Comparison of ENCODE assay signal across 21 cellular contexts in the genomic region with DNA sequence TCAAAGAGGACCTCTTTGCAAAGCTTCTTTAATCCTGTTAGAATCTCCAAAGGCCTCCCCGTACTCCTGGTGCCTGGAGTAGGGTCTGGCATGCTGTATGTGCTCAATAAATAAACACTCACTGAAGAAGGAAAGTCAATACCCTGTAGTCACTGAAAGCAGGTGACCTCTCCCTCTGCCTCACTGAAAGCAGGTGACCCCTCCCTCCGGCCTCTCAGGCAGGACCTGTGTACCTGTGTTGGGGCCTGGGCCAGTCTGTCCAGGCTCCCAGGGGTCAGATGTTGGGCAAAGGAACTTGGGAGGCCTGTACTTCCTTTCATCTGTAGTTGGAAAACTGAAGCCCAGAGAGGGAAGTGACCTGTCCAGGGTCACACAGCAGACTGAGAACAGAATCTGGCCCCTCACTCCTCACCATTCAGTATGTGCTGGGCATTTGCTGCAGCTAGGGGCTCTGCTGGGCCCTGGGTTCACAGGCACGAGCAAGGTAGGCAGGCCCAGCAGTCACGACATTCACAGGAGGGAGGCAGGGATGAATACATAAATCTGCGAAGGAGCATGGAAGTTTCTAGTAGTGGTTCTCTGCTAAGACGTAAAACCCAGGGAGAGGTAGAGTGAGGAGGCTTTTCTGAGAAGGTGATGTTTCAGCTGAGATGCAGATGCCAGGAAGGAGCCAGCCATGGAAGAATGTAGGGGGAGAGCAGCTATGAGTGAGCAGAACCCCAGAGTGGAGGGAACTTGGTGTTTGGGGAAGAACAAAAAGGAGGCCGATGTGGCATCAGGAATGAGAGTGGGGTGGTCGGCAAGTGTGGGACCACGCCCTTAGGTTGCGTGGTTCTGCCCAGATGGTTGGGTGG.
DNase-seq lines count a peak whose midpoint lies in the region; ATAC-seq and TF ChIP-seq lines count a peak whose summit lies in the region.
"Had no signal": no experiment of that assay in that cellular context is flagged by ENCODE, and none has a peak within 500 bp of the region (broad histone marks: within the 10 kb centered on the region; RNA-seq: fewer than 3 reads in every experiment).

No MANE protein-coding gene starts in this region.

- CTCF ChIA-PET in CD8-positive, alpha-beta T cell (lab: Charles Lee) = interaction anchor here (0.7 to 2.5 kb wide), 2 partner anchors 12 to 53 kb away, joined by 3 to 8 read pairs; no protein-coding TSS in a partner anchor

- ATAC-seq in activated T-cell treated with anti-CD3 and anti-CD28 coated beads, Interleukin-2, amount 50 U/mL, for 72 hours (replicated peaks in 1 of 2) = no peak
- no peak for ATAC-seq in lower lobe of right lung
- no peak for ATAC-seq in CD8-positive, alpha-beta T cell
- no peak for ATAC-seq in left cardiac atrium
- ATAC-seq: body of pancreas; stimulated activated memory B cell treated with anti-CD40 and anti-IgM and Interleukin-4, amounts not matched to agents 10 μg/mL and 1 μg/mL and 100 μg/mL, for 72 hours had no signal

- peak overlapping the region in 1 of 2 donors; percentile 13 for H3K9ac ChIP-seq in stomach smooth muscle (ENCODE audit: low read length in 2 of 2)

- peaks cover 21% of the 10 kb centered on the region for H3K4me1 Mint-ChIP-seq in activated T-cell treated with anti-CD3 and anti-CD28 coated beads, Interleukin-2, amount 50 U/mL, for 24 hours (ENCODE audit: low read depth)
- peaks cover 23% of the 10 kb centered on the region for H3K4me1 Mint-ChIP-seq in activated T-cell treated with anti-CD3 and anti-CD28 coated beads, Interleukin-2, amount 50 U/mL, for 72 hours (ENCODE audit: low read depth)
- H3K4me1 Mint-ChIP-seq in brain = peaks cover 94% of the 10 kb centered on the region
- H3K4me1 Mint-ChIP-seq in CD8-positive, alpha-beta T cell (ENCODE audit: low read depth) = peaks cover 14% of the 10 kb centered on the region
- H3K4me1 Mint-ChIP-seq: stimulated activated memory B cell treated with anti-CD40 and anti-IgM and Interleukin-4, amounts not matched to agents 10 μg/mL and 1 μg/mL and 100 μg/mL, for 72 hours had no signal

- H3K27me3 ChIP-seq in lower lobe of right lung (ENCODE audit: low read depth) (no peaks in the 10 kb centered on the region), stomach smooth muscle (ENCODE audit: control insufficient read depth in 1 of 2, insufficient read depth in 2 of 2, low read length in 2 of 2) (no peaks in the 10 kb centered on the region)
- no peaks in the 10 kb centered on the region for H3K27me3 ChIP-seq in CD8-positive, alpha-beta T cell (ENCODE audit: insufficient read depth, low read length)
- H3K27me3 ChIP-seq: body of pancreas, foreskin keratinocyte had no signal

- POLR2A ChIA-PET in CD8-positive, alpha-beta T cell (lab: Charles Lee) = no interaction called here

- peak overlapping the region; percentile 69 for H3K27ac ChIP-seq in lower lobe of right lung
- H3K27ac ChIP-seq in stomach smooth muscle (ENCODE audit: low read length) = peak overlapping the region; percentile 85
- no peak overlapping the region for H3K27ac ChIP-seq in CD8-positive, alpha-beta T cell (ENCODE audit: low read depth, low read length)
- H3K27ac ChIP-seq: body of pancreas, foreskin keratinocyte had no signal

- peaks cover 28% of the 10 kb centered on the region for H3K4me1 ChIP-seq in lower lobe of right lung
- H3K4me1 ChIP-seq in stomach smooth muscle (ENCODE audit: control insufficient read depth, insufficient read depth, low read length) = peaks cover 89% of the 10 kb centered on the region
- peaks cover 10% of the 10 kb centered on the region for H3K4me1 ChIP-seq in CD8-positive, alpha-beta T cell (ENCODE audit: insufficient read depth, low read length)
- H3K4me1 ChIP-seq: foreskin keratinocyte had no signal

- H3K36me3 Mint-ChIP-seq in activated T-cell treated with anti-CD3 and anti-CD28 coated beads, Interleukin-2, amount 50 U/mL, for 24 hours (ENCODE audit: low read depth) = no peaks in the 10 kb centered on the region
- H3K36me3 Mint-ChIP-seq in activated T-cell treated with anti-CD3 and anti-CD28 coated beads, Interleukin-2, amount 50 U/mL, for 72 hours (ENCODE audit: insufficient read depth in 2 of 2) = no peaks in the 10 kb centered on the region
- peaks cover 1% of the 10 kb centered on the region for H3K36me3 Mint-ChIP-seq in brain
- H3K36me3 Mint-ChIP-seq in CD8-positive, alpha-beta T cell = peaks cover 15% of the 10 kb centered on the region
- H3K36me3 Mint-ChIP-seq: activated naive CD8-positive, alpha-beta T cell treated with anti-CD3 and anti-CD28 coated beads for 36 hours; stimulated activated memory B cell treated with anti-CD40 and anti-IgM and Interleukin-4, amounts not matched to agents 10 μg/mL and 1 μg/mL and 100 μg/mL, for 72 hours had no signal

- H3K9me3 ChIP-seq in lower lobe of right lung (no peaks in the 10 kb centered on the region), stomach smooth muscle (ENCODE audit: control insufficient read depth in 2 of 2, low read length in 2 of 2) (no peaks in the 10 kb centered on the region)
- no peaks in the 10 kb centered on the region for H3K9me3 ChIP-seq in CD8-positive, alpha-beta T cell (ENCODE audit: low read length)
- H3K9me3 ChIP-seq: body of pancreas had no signal

- DNase-seq in activated T-cell treated with anti-CD3 and anti-CD28 coated beads, Interleukin-2, amount 50 U/mL, for 24 hours = no peak
- no peak for DNase-seq in activated T-cell treated with anti-CD3 and anti-CD28 coated beads, Interleukin-2, amount 50 U/mL, for 72 hours
- DNase-seq in lower lobe of right lung = no peak
- DNase-seq in CD8-positive, alpha-beta T cell = no peak
- no peak for DNase-seq in AG08396 (ENCODE audit: low spot score)
- no peak for DNase-seq in left cardiac atrium
- DNase-seq: 8988T; activated CD4-positive, alpha-beta memory T cell treated with anti-CD3 and anti-CD28 coated beads, Interleukin-2, amount 10 ng/mL, durations not matched to agents 7 days and 5 days; activated naive CD8-positive, alpha-beta T cell treated with anti-CD3 and anti-CD28 coated beads for 36 hours; activated T-cell treated with anti-CD3 and anti-CD28 coated beads, Interleukin-2, amount 50 U/mL, for 1 hour; cortex of kidney; foreskin keratinocyte; GOT3; NCI-H1092 treated with DMSO at 0.1 percent for 48 hours; NCI-H2081; NCI-H446 treated with DMSO at 0.1 percent for 48 hours; SW 1271 had no signal

- H3K27me3 Mint-ChIP-seq in activated T-cell treated with anti-CD3 and anti-CD28 coated beads, Interleukin-2, amount 50 U/mL, for 24 hours = no peaks in the 10 kb centered on the region
- H3K27me3 Mint-ChIP-seq in activated T-cell treated with anti-CD3 and anti-CD28 coated beads, Interleukin-2, amount 50 U/mL, for 72 hours (ENCODE audit: low read depth) = no peaks in the 10 kb centered on the region
- no peaks in the 10 kb centered on the region for H3K27me3 Mint-ChIP-seq in brain
- H3K27me3 Mint-ChIP-seq in CD8-positive, alpha-beta T cell (ENCODE audit: low read depth) = no peaks in the 10 kb centered on the region
- H3K27me3 Mint-ChIP-seq: activated CD4-positive, alpha-beta memory T cell treated with anti-CD3 and anti-CD28 coated beads, Interleukin-2, amount 10 ng/mL, durations not matched to agents 7 days and 5 days; activated naive CD8-positive, alpha-beta T cell treated with anti-CD3 and anti-CD28 coated beads for 36 hours had no signal

- H3K4me3 Mint-ChIP-seq in activated T-cell treated with anti-CD3 and anti-CD28 coated beads, Interleukin-2, amount 50 U/mL, for 24 hours = no peak overlapping the region
- no peak overlapping the region for H3K4me3 Mint-ChIP-seq in activated T-cell treated with anti-CD3 and anti-CD28 coated beads, Interleukin-2, amount 50 U/mL, for 72 hours
- peak overlapping the region in 2 of 5 experiments; percentile 35 to 62 for H3K4me3 Mint-ChIP-seq in brain
- no peak overlapping the region for H3K4me3 Mint-ChIP-seq in CD8-positive, alpha-beta T cell
- H3K4me3 Mint-ChIP-seq: activated CD4-positive, alpha-beta memory T cell treated with anti-CD3 and anti-CD28 coated beads, Interleukin-2, amount 10 ng/mL, durations not matched to agents 7 days and 5 days; activated naive CD8-positive, alpha-beta T cell treated with anti-CD3 and anti-CD28 coated beads for 36 hours; stimulated activated memory B cell treated with anti-CD40 and anti-IgM and Interleukin-4, amounts not matched to agents 10 μg/mL and 1 μg/mL and 100 μg/mL, for 72 hours had no signal

- TF ChIP-seq CTCF in brain (conservative IDR thresholded peaks at IDR 0.05) (no peak), lower lobe of right lung (IDR thresholded peaks at IDR 0.05) (no peak)
- no peak for TF ChIP-seq CTCF in CD8-positive, alpha-beta T cell (IDR thresholded peaks at IDR 0.05)

- intact Hi-C loops in lower lobe of right lung (cut with DNase I) = no loop called here
- intact Hi-C loops in CD8-positive, alpha-beta T cell (cut with DNase I, micrococcal nuclease) = no loop called here
- intact Hi-C loops in left cardiac atrium (cut with DNase I) = no loop called here

- no peak overlapping the region for H3K4me3 ChIP-seq in lower lobe of right lung
- H3K4me3 ChIP-seq in stomach smooth muscle (ENCODE audit: low read length in 2 of 2) = peak overlapping the region in 1 of 2 donors; percentile 50
- H3K4me3 ChIP-seq in CD8-positive, alpha-beta T cell (ENCODE audit: low read depth, low read length) = no peak overlapping the region
- H3K4me3 ChIP-seq: body of pancreas had no signal

- H3K36me3 ChIP-seq in lower lobe of right lung (peaks cover 5% of the 10 kb centered on the region), stomach smooth muscle (ENCODE audit: control insufficient read depth in 2 of 2, insufficient read depth in 2 of 2, low read length in 2 of 2) (no peaks in the 10 kb centered on the region)
- no peaks in the 10 kb centered on the region for H3K36me3 ChIP-seq in CD8-positive, alpha-beta T cell (ENCODE audit: insufficient read depth, low read length)

- peak overlapping the region; percentile 23 for H3K27ac Mint-ChIP-seq in activated T-cell treated with anti-CD3 and anti-CD28 coated beads, Interleukin-2, amount 50 U/mL, for 24 hours
- H3K27ac Mint-ChIP-seq in activated T-cell treated with anti-CD3 and anti-CD28 coated beads, Interleukin-2, amount 50 U/mL, for 72 hours = no peak overlapping the region
- peak overlapping the region in 4 of 5 experiments; percentile 3 to 91 (median 73) for H3K27ac Mint-ChIP-seq in brain
- no peak overlapping the region for H3K27ac Mint-ChIP-seq in CD8-positive, alpha-beta T cell
- H3K27ac Mint-ChIP-seq: activated CD4-positive, alpha-beta memory T cell treated with anti-CD3 and anti-CD28 coated beads, Interleukin-2, amount 10 ng/mL, durations not matched to agents 7 days and 5 days; activated naive CD8-positive, alpha-beta T cell treated with anti-CD3 and anti-CD28 coated beads for 36 hours; stimulated activated memory B cell treated with anti-CD40 and anti-IgM and Interleukin-4, amounts not matched to agents 10 μg/mL and 1 μg/mL and 100 μg/mL, for 72 hours had no signal

- H3K9me3 Mint-ChIP-seq in activated T-cell treated with anti-CD3 and anti-CD28 coated beads, Interleukin-2, amount 50 U/mL, for 24 hours = no peaks in the 10 kb centered on the region
- no peaks in the 10 kb centered on the region for H3K9me3 Mint-ChIP-seq in activated T-cell treated with anti-CD3 and anti-CD28 coated beads, Interleukin-2, amount 50 U/mL, for 72 hours
- peaks cover 0 to 6% (median 4%) of the 10 kb centered on the region in 5 experiments for H3K9me3 Mint-ChIP-seq in brain
- H3K9me3 Mint-ChIP-seq in CD8-positive, alpha-beta T cell = no peaks in the 10 kb centered on the region
- H3K9me3 Mint-ChIP-seq: activated CD4-positive, alpha-beta memory T cell treated with anti-CD3 and anti-CD28 coated beads, Interleukin-2, amount 10 ng/mL, durations not matched to agents 7 days and 5 days; activated naive CD8-positive, alpha-beta T cell treated with anti-CD3 and anti-CD28 coated beads for 36 hours; stimulated activated memory B cell treated with anti-CD40 and anti-IgM and Interleukin-4, amounts not matched to agents 10 μg/mL and 1 μg/mL and 100 μg/mL, for 72 hours had no signal

Comparison
In these comparisons a context has a peak if more than half of its experiments do, and no peak if none do; other contexts are left out.
1. H3K27ac Mint-ChIP-seq: peak in activated T-cell treated with anti-CD3 and anti-CD28 coated beads, Interleukin-2, amount 50 U/mL, for 24 hours (single experiment) and brain (4 of 5); none in activated T-cell treated with anti-CD3 and anti-CD28 coated beads, Interleukin-2, amount 50 U/mL, for 72 hours (single experiment) and CD8-positive, alpha-beta T cell (single experiment).